Comparison of ENCODE assay signal across 9 cellular contexts in genomic region chr10:25875555-25876165, GRCh38. TPM values are rescaled to one million over a fixed set of nuclear protein-coding genes. Genes with fewer than 3 reads are reported as not detected.
A peak's percentile ranks its signal among the peaks of the same experiment; 100 is the strongest.
DNase-seq lines count a peak whose midpoint lies in the region; ATAC-seq and TF ChIP-seq lines count a peak whose summit lies in the region.
"Had no signal": no experiment of that assay in that cellular context is flagged by ENCODE, and none has a peak within 500 bp of the region (broad histone marks: within the 10 kb centered on the region; RNA-seq: fewer than 3 reads in every experiment).

No MANE protein-coding gene starts in this region.

- 1 to 2% methylated on average over 7 of the region's 7 CpGs for WGBS in heart right ventricle, 2 donors
- 1 to 3% (median 1%) methylated on average over 7 of the region's 7 CpGs for WGBS in psoas muscle, 3 donors

- H3K36me3 Mint-ChIP-seq in activated naive CD4-positive, alpha-beta T cell treated with anti-CD3 and anti-CD28 coated beads, Interleukin-2, amount 10 ng/mL, durations not matched to agents 7 days and 5 days = no peaks in the 10 kb centered on the region

- H3K27me3 Mint-ChIP-seq in activated naive CD4-positive, alpha-beta T cell treated with anti-CD3 and anti-CD28 coated beads, Interleukin-2, amount 10 ng/mL, durations not matched to agents 7 days and 5 days = no peaks in the 10 kb centered on the region

- H3K27ac ChIP-seq in SK-N-MC (no peak overlapping the region), heart right ventricle (no peak overlapping the region), psoas muscle (no peak overlapping the region)
- H3K27ac ChIP-seq: skin epidermis had no signal

- H3K4me3 ChIP-seq in GM12875 (ENCODE audit: low read depth, low read length) = no peak overlapping the region
- no peak overlapping the region for H3K4me3 ChIP-seq in SK-N-MC
- H3K4me3 ChIP-seq in heart right ventricle = no peak overlapping the region
- H3K4me3 ChIP-seq in psoas muscle = no peak overlapping the region
- H3K4me3 ChIP-seq: skin epidermis had no signal

- ATAC-seq in HG02588 (IDR thresholded peaks at IDR 0.05; ENCODE audit: unreplicated experiment) = peak; percentile 89
- ATAC-seq in heart right ventricle = peak in 1 of 8 donors; percentile 53
- ATAC-seq in psoas muscle = no peak

- intact Hi-C loops in heart right ventricle (cut with DNase I) (loop anchor here in 9 of 10 donors (5.0 to 10.0 kb wide), 5 partner anchors 392 to 682 kb away; no protein-coding TSS in a partner anchor), psoas muscle (cut with DNase I) (no loop called here)

- H3K27me3 ChIP-seq in heart right ventricle = no peaks in the 10 kb centered on the region
- H3K27me3 ChIP-seq in psoas muscle (ENCODE audit: insufficient read depth in 3 of 3, low read length in 2 of 3) = no peaks in the 10 kb centered on the region

- no peaks in the 10 kb centered on the region for H3K4me1 Mint-ChIP-seq in activated naive CD4-positive, alpha-beta T cell treated with anti-CD3 and anti-CD28 coated beads, Interleukin-2, amount 10 ng/mL, durations not matched to agents 7 days and 5 days

- H3K9me3 Mint-ChIP-seq in activated naive CD4-positive, alpha-beta T cell treated with anti-CD3 and anti-CD28 coated beads, Interleukin-2, amount 10 ng/mL, durations not matched to agents 7 days and 5 days = no peaks in the 10 kb centered on the region

- no peak overlapping the region for H3K9ac ChIP-seq in SK-N-MC (ENCODE audit: insufficient read length)

- H3K4me1 ChIP-seq in heart right ventricle = no peaks in the 10 kb centered on the region
- H3K4me1 ChIP-seq in psoas muscle = no peaks in the 10 kb centered on the region

- no peaks in the 10 kb centered on the region for H3K36me3 ChIP-seq in SK-N-MC (ENCODE audit: insufficient read depth, low read length)
- no peaks in the 10 kb centered on the region for H3K36me3 ChIP-seq in heart right ventricle
- H3K36me3 ChIP-seq in psoas muscle (ENCODE audit: insufficient read depth in 1 of 2, low read depth in 1 of 2) = no peaks in the 10 kb centered on the region

- H3K9me3 ChIP-seq in SK-N-MC (ENCODE audit: low read depth, low read length) (no peaks in the 10 kb centered on the region), heart right ventricle (no peaks in the 10 kb centered on the region), psoas muscle (no peaks in the 10 kb centered on the region)

- DNase-seq in NCI-H1092 (lab: John Stamatoyannopoulos, UW) = peak; percentile 78
- DNase-seq in SK-N-MC (ENCODE audit: low read depth, low spot score) = peak; percentile 34
- peak; percentile 75 for DNase-seq in activated naive CD4-positive, alpha-beta T cell treated with anti-CD3 and anti-CD28 coated beads, Interleukin-2, amount 10 ng/mL, durations not matched to agents 7 days and 5 days
- peak; percentile 40 to 61 for DNase-seq in heart right ventricle
- DNase-seq in psoas muscle = peak; percentile 44 to 56
- DNase-seq in mesenteric fat pad (ENCODE audit: low spot score) = no peak

- TF ChIP-seq CTCF in GM12875 (IDR thresholded peaks at IDR 0.05; ENCODE audit: borderline replicate concordance, insufficient read depth, low read depth, low read length) = peak; percentile 86
- TF ChIP-seq CTCF in heart right ventricle (IDR thresholded peaks at IDR 0.05) = peak; percentile 66 to 89 (median 84)
- TF ChIP-seq CTCF in psoas muscle (IDR thresholded peaks at IDR 0.05) = peak; percentile 60

- no peak overlapping the region for H3K4me3 Mint-ChIP-seq in activated naive CD4-positive, alpha-beta T cell treated with anti-CD3 and anti-CD28 coated beads, Interleukin-2, amount 10 ng/mL, durations not matched to agents 7 days and 5 days

- H3K27ac Mint-ChIP-seq in activated naive CD4-positive, alpha-beta T cell treated with anti-CD3 and anti-CD28 coated beads, Interleukin-2, amount 10 ng/mL, durations not matched to agents 7 days and 5 days = no peak overlapping the region

- CTCF ChIA-PET in activated naive CD4-positive, alpha-beta T cell treated with anti-CD3 and anti-CD28 coated beads, Interleukin-2, amount 10 ng/mL, durations not matched to agents 7 days and 5 days (lab: Charles Lee) = interaction anchor here (0.6 to 1.5 kb wide), 15 partner anchors 9 to 1309 kb away, joined by 3 to 6 read pairs (median 3); no protein-coding TSS in a partner anchor

RNA-seq across cellular contexts. Expression of gene MYO3A, which starts 58.4 kb away (rescaled TPM):
- under 1 TPM in 1 of 10 donors, not detected in 9; 0.17 TPM for total RNA-seq in heart right ventricle
- polyA plus RNA-seq in heart right ventricle = under 1 TPM in 1 of 2 donors, not detected in 1; under 0.01 TPM
- total RNA-seq in psoas muscle = under 1 TPM in 2 of 4 donors, not detected in 2; 0.04 to 0.32 TPM
- under 1 TPM in 2 of 3 donors, not detected in 1; 0.03 to 0.04 TPM for polyA plus RNA-seq in psoas muscle
- not detected for total RNA-seq in mesenteric fat pad

Comparison
In these comparisons a context has a peak if more than half of its experiments do, and no peak if none do; other contexts are left out.
1. intact Hi-C loops: an anchor here in heart right ventricle (5.0 to 10.0 kb wide); none called in psoas muscle.